Comparison of ENCODE assay signal across 2 cellular contexts in the genomic region with DNA sequence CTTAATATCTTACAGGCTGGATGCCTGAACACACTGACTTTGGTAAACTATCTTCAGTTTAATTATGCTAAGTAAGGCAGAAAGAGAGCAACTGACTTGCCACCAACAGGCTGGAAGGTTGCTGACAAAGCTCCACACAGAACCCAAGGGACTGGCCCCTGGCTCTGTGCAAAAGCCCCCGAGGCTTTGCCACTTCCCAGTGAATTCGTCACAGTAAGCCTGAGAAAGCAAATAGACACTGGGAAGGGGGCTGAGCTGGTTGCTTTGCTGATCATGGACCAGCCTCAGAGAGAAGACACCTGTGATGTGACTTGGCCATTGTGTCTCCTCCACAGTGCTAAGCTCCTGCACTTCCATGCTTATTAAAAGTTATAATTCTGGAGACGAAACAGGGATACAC.
TF ChIP-seq lines count a peak whose summit lies in the region.

No MANE protein-coding gene starts in this region.

TF ChIP-seq in SK-N-SH treated with all-trans-retinoic acid at 6 μM for 48 hours, 23 proteins besides CTCF, POLR2A, EP300 and RAD21:
- TF ChIP-seq CREB5 (CRISPR knock-in tag; IDR thresholded peaks at IDR 0.05; ENCODE audit: low read depth) (no peak), ISL1 (CRISPR knock-in tag; IDR thresholded peaks at IDR 0.05) (no peak), RARB (CRISPR knock-in tag; IDR thresholded peaks at IDR 0.05) (no peak), CSDC2 (CRISPR knock-in tag; IDR thresholded peaks at IDR 0.05) (no peak), GLIS3 (CRISPR knock-in tag; IDR thresholded peaks at IDR 0.05) (no peak), CSRNP3 (CRISPR knock-in tag; IDR thresholded peaks at IDR 0.05) (no peak), ARNTL (CRISPR knock-in tag; IDR thresholded peaks at IDR 0.05; ENCODE audit: borderline replicate concordance, low read depth) (no peak), TCF4 (CRISPR knock-in tag; IDR thresholded peaks at IDR 0.05; ENCODE audit: borderline replicate concordance) (no peak), ZNF70 (CRISPR knock-in tag; IDR thresholded peaks at IDR 0.05) (no peak), ZFP3 (CRISPR knock-in tag; IDR thresholded peaks at IDR 0.05) (no peak), ZNF8 (CRISPR knock-in tag; IDR thresholded peaks at IDR 0.05) (no peak), OSR1 (CRISPR knock-in tag; IDR thresholded peaks at IDR 0.05) (no peak), BACH2 (CRISPR knock-in tag; IDR thresholded peaks at IDR 0.05; ENCODE audit: borderline replicate concordance) (no peak), POU6F1 (CRISPR knock-in tag; IDR thresholded peaks at IDR 0.05; ENCODE audit: borderline replicate concordance, low read depth) (no peak)
- TF ChIP-seq, protein P1, sequence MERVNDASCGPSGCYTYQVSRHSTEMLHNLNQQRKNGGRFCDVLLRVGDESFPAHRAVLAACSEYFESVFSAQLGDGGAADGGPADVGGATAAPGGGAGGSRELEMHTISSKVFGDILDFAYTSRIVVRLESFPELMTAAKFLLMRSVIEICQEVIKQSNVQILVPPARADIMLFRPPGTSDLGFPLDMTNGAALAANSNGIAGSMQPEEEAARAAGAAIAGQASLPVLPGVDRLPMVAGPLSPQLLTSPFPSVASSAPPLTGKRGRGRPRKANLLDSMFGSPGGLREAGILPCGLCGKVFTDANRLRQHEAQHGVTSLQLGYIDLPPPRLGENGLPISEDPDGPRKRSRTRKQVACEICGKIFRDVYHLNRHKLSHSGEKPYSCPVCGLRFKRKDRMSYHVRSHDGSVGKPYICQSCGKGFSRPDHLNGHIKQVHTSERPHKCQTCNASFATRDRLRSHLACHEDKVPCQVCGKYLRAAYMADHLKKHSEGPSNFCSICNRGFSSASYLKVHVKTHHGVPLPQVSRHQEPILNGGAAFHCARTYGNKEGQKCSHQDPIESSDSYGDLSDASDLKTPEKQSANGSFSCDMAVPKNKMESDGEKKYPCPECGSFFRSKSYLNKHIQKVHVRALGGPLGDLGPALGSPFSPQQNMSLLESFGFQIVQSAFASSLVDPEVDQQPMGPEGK (CRISPR knock-in tag; IDR thresholded peaks at IDR 0.05; ENCODE audit: borderline replicate concordance), result no peak

TF ChIP-seq in SK-N-SH, 30 proteins besides CTCF, POLR2A, EP300 and RAD21 (continued from another document):
- TF ChIP-seq, protein P2, sequence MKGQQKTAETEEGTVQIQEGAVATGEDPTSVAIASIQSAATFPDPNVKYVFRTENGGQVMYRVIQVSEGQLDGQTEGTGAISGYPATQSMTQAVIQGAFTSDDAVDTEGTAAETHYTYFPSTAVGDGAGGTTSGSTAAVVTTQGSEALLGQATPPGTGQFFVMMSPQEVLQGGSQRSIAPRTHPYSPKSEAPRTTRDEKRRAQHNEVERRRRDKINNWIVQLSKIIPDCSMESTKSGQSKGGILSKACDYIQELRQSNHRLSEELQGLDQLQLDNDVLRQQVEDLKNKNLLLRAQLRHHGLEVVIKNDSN (IDR thresholded peaks at IDR 0.05; ENCODE audit: borderline replicate concordance, low read depth), result no peak
- TF ChIP-seq ELF1 (IDR thresholded peaks at IDR 0.05), result no peak
- TF ChIP-seq FOXJ3 (CRISPR knock-in tag; IDR thresholded peaks at IDR 0.05), result no peak
- no peak for TF ChIP-seq RFX5 (IDR thresholded peaks at IDR 0.05; ENCODE audit: low read length)
- no peak for TF ChIP-seq TEAD4 (IDR thresholded peaks at IDR 0.05; ENCODE audit: borderline replicate concordance, insufficient read depth)
- TF ChIP-seq SIN3A (IDR thresholded peaks at IDR 0.05; ENCODE audit: borderline replicate concordance, low read depth, low read length), result no peak
- no peak for TF ChIP-seq GABPA (IDR thresholded peaks at IDR 0.05; ENCODE audit: low read depth)
- TF ChIP-seq, protein P3, sequence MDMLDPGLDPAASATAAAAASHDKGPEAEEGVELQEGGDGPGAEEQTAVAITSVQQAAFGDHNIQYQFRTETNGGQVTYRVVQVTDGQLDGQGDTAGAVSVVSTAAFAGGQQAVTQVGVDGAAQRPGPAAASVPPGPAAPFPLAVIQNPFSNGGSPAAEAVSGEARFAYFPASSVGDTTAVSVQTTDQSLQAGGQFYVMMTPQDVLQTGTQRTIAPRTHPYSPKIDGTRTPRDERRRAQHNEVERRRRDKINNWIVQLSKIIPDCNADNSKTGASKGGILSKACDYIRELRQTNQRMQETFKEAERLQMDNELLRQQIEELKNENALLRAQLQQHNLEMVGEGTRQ (IDR thresholded peaks at IDR 0.05; ENCODE audit: borderline replicate concordance, low read depth, low read length), result no peak
- no peak for TF ChIP-seq SMC3 (IDR thresholded peaks at IDR 0.05; ENCODE audit: low read depth, low read length)
- no peak for TF ChIP-seq RXRA (IDR thresholded peaks at IDR 0.05; ENCODE audit: borderline replicate concordance, low read depth)
- no peak for TF ChIP-seq JUND (IDR thresholded peaks at IDR 0.05)
